In genomic region chr2:42249887-42250286, GRCh38 we compare ENCODE assay signal across 1 cellular context.
TF ChIP-seq lines count a peak whose summit lies in the region.

No MANE protein-coding gene starts in this region.

TF ChIP-seq in HEK293, 187 proteins besides CTCF, POLR2A, EP300 and RAD21 (continued from another document):
- TF ChIP-seq PRDM10 (tag by site-specific recombination; IDR thresholded peaks at IDR 0.05) (0 out of 2 replicates have a peak, but pooled peaks have one; percentile 28), ZEB2 (tag by site-specific recombination; IDR thresholded peaks at IDR 0.05) (peak; percentile 32; the same call in 1 of the 2 replicates), ATF2 (tag by site-specific recombination; IDR thresholded peaks at IDR 0.05; ENCODE audit: low read depth) (no peak), ZNF311 (tag by site-specific recombination; IDR thresholded peaks at IDR 0.05; ENCODE audit: borderline replicate concordance) (no peak), ZNF639 (tag by site-specific recombination; IDR thresholded peaks at IDR 0.05) (no peak), ZNF366 (tag by site-specific recombination; conservative IDR thresholded peaks at IDR 0.05) (no peak), ZBTB20 (tag by site-specific recombination; IDR thresholded peaks at IDR 0.05) (no peak), PRDM6 (tag by site-specific recombination; IDR thresholded peaks at IDR 0.05) (peak; percentile 91)
TF ChIP-seq in HEK293: peak in this region for 20.
